In the genomic region with DNA sequence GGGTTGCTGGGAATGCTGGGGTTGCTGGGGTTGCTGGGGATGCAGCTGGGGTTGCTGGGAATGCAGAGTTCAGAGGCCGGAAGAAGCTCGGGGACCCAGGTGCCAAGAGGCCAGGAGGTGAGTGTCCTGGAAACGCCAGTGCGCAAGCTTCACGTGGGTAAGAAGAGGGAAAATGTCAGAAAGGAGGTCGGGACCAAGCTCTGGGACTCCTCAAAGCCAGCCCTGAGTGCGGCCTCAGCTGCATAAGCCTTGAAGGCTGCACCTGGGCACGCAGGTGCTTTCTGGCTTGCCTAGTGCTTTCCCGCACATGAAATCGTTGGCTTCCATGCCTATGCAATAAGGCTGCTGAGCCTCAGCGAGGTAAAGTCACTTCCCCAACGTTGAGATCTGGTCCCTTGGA, we compare ENCODE assay signal across 1 cellular context.
TF ChIP-seq lines count a peak whose summit lies in the region.

No MANE protein-coding gene starts in this region.

TF ChIP-seq in endothelial cell of umbilical vein, 7 proteins besides CTCF, POLR2A, EP300 and RAD21:
- TF ChIP-seq POLR2AphosphoS5 (IDR thresholded peaks at IDR 0.05; ENCODE audit: insufficient read depth, low read depth, low read length) (no peak), FOS (IDR thresholded peaks at IDR 0.05; ENCODE audit: borderline replicate concordance, insufficient read depth, low read length) (no peak), JUN (IDR thresholded peaks at IDR 0.05; ENCODE audit: borderline replicate concordance, insufficient read depth, insufficient read length, low read depth) (no peak), EZH2 (IDR thresholded peaks at IDR 0.05; ENCODE audit: borderline replicate concordance, low read depth, low read length, severe bottlenecking) (no peak)
